In the genomic region with DNA sequence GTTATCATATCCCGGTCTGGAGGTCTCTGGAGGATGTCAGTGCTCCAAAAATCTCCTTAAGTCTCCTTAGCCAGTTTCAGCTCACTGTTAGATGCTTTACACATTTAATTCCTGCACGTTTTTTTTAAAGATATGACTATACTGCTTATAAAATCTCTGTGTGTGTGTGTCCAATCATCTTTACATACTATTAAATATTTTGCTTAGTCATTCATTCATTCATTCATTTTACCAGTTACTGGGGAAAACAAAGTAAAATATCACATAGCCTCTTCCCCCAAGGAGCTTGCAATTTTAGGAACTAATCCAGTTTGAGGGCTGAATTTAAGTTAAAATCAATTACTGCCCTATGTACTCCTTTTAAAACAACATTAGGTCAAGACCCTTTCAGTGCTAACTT, we compare ENCODE assay signal across 21 cellular contexts.
DNase-seq lines count a peak whose midpoint lies in the region; ATAC-seq, FAIRE-seq and TF ChIP-seq lines count a peak whose summit lies in the region.
"Had no signal": no experiment of that assay in that cellular context is flagged by ENCODE, and none has a peak within 500 bp of the region (broad histone marks: within the 10 kb centered on the region; RNA-seq: fewer than 3 reads in every experiment).

No MANE protein-coding gene starts in this region.

- H3K27ac Mint-ChIP-seq in nephron = peak overlapping the region; percentile 51 to 82 (median 55)
- H3K27ac Mint-ChIP-seq: B cell; CD4-positive, alpha-beta T cell; CD8-positive, alpha-beta T cell had no signal

- no peak for FAIRE-seq in HepG2 (lab: Jason Lieb, UNC)
- FAIRE-seq: G401.6, GM12891, GM19239 had no signal

- H3K27me3 ChIP-seq in HepG2 (ENCODE audit: control insufficient read depth in 1 of 2, insufficient read depth in 2 of 2, low read length in 2 of 2) = no peaks in the 10 kb centered on the region
- H3K27me3 ChIP-seq in right lobe of liver = no peaks in the 10 kb centered on the region
- H3K27me3 ChIP-seq in IMR-90 (ENCODE audit: control insufficient read depth, insufficient read depth, low read length) = no peaks in the 10 kb centered on the region
- no peaks in the 10 kb centered on the region for H3K27me3 ChIP-seq in neuronal stem cell (ENCODE audit: control insufficient read depth in 3 of 3, insufficient read depth in 3 of 3, low read depth in 1 of 3, low read length in 3 of 3)
- H3K27me3 ChIP-seq: BLaER1 treated with 17β-estradiol and CSF1 and Interleukin-3, amounts not matched to agents 10 nM and 100 nM had no signal

- no peaks in the 10 kb centered on the region for H3K79me2 ChIP-seq in HepG2 (ENCODE audit: insufficient read depth, low read length)

- H2BK20ac ChIP-seq in IMR-90 (ENCODE audit: low read depth, low read length) = no peak overlapping the region

- no peak overlapping the region for H3K18ac ChIP-seq in IMR-90 (ENCODE audit: low read depth, low read length)
- no peak overlapping the region for H3K18ac ChIP-seq in neuronal stem cell (ENCODE audit: low read length)

- H3K27ac ChIP-seq in HepG2 (ENCODE audit: extremely low read length, insufficient read depth, low read length) = no peak overlapping the region
- H3K27ac ChIP-seq in right lobe of liver = no peak overlapping the region
- no peak overlapping the region for H3K27ac ChIP-seq in IMR-90 (ENCODE audit: insufficient read depth, low read length)
- no peak overlapping the region for H3K27ac ChIP-seq in neuronal stem cell (replicated peaks; ENCODE audit: low read length)
- H3K27ac ChIP-seq: 22Rv1; BLaER1 treated with 17β-estradiol and CSF1 and Interleukin-3, amounts not matched to agents 10 nM and 100 nM; C4-2B had no signal

- H3K27me3 Mint-ChIP-seq in nephron (ENCODE audit: low read depth) = peaks cover 16% of the 10 kb centered on the region
- H3K27me3 Mint-ChIP-seq: B cell; CD4-positive, alpha-beta T cell had no signal

- CTCF ChIA-PET in HepG2 (lab: Yijun Ruan, JAX; ENCODE audit: low intra/inter-chr PET ratio, low total read pairs) = no interaction called here
- CTCF ChIA-PET in IMR-90 (lab: Yijun Ruan, JAX) = no interaction called here

- H4K20me1 ChIP-seq in HepG2 (ENCODE audit: insufficient read depth, low read length) = no peaks in the 10 kb centered on the region
- peaks cover 4% of the 10 kb centered on the region; the same call in 1 of the 2 replicates for H4K20me1 ChIP-seq in IMR-90 (ENCODE audit: insufficient read depth, low read length)
- H4K20me1 ChIP-seq: BLaER1 treated with 17β-estradiol and CSF1 and Interleukin-3, amounts not matched to agents 10 nM and 100 nM had no signal

- no peak overlapping the region for H4K5ac ChIP-seq in IMR-90 (ENCODE audit: low read depth, low read length)

- TF ChIP-seq EP300 in HepG2 (IDR thresholded peaks at IDR 0.05; ENCODE audit: low read depth in 2 of 2, low read length in 2 of 2) (no peak), HepG2 (CRISPR knock-in tag; IDR thresholded peaks at IDR 0.05; ENCODE audit: borderline replicate concordance) (no peak)

- H2AFZ ChIP-seq in HepG2 (ENCODE audit: low read length) = no peak overlapping the region
- no peak overlapping the region for H2AFZ ChIP-seq in IMR-90 (replicated peaks; ENCODE audit: low read length, poor library complexity)
- no peak overlapping the region for H2AFZ ChIP-seq in neuronal stem cell (ENCODE audit: low read length)

- H3K4me1 ChIP-seq in HepG2 (ENCODE audit: insufficient read depth, low read length) = no peaks in the 10 kb centered on the region
- no peaks in the 10 kb centered on the region for H3K4me1 ChIP-seq in right lobe of liver
- H3K4me1 ChIP-seq in IMR-90 (ENCODE audit: control insufficient read depth, insufficient read depth, low read length) = no peaks in the 10 kb centered on the region
- no peaks in the 10 kb centered on the region for H3K4me1 ChIP-seq in neuronal stem cell (ENCODE audit: control insufficient read depth in 2 of 2, insufficient read depth in 1 of 2, low read depth in 1 of 2, low read length in 2 of 2)
- H3K4me1 ChIP-seq: Caco-2 had no signal

- H3K23ac ChIP-seq in IMR-90 (ENCODE audit: low read depth, low read length) = no peak overlapping the region
- no peak overlapping the region for H3K23ac ChIP-seq in neuronal stem cell (ENCODE audit: low read depth, low read length, poor library complexity)

- peaks cover 12% of the 10 kb centered on the region for H3K4me1 Mint-ChIP-seq in nephron
- H3K4me1 Mint-ChIP-seq: B cell had no signal

- no peak overlapping the region for H3K4me3 Mint-ChIP-seq in nephron
- H3K4me3 Mint-ChIP-seq: B cell; CD4-positive, alpha-beta T cell; CD8-positive, alpha-beta T cell had no signal

- H3K4me2 ChIP-seq in HepG2 (ENCODE audit: low read depth, low read length) (no peak overlapping the region), IMR-90 (ENCODE audit: low read depth, low read length) (no peak overlapping the region), neuronal stem cell (ENCODE audit: insufficient read depth, low read length, poor library complexity, severe bottlenecking) (no peak overlapping the region)
- H3K4me2 ChIP-seq: BLaER1 treated with 17β-estradiol and CSF1 and Interleukin-3, amounts not matched to agents 10 nM and 100 nM had no signal

- no peak for TF ChIP-seq POLR2A in HepG2 (IDR thresholded peaks at IDR 0.05; ENCODE audit: insufficient read depth in 1 of 2, low read depth in 2 of 2, low read length in 2 of 2)
- no peak for TF ChIP-seq POLR2A in right lobe of liver (IDR thresholded peaks at IDR 0.05)
- no peak for TF ChIP-seq POLR2A in IMR-90 (IDR thresholded peaks at IDR 0.05; ENCODE audit: low read depth, low read length)

- intact Hi-C loops in HepG2 (cut with micrococcal nuclease; ENCODE audit: unreplicated experiment) = no loop called here
- intact Hi-C loops in right lobe of liver (cut with DNase I) = no loop called here
- intact Hi-C loops in IMR-90 (cut with micrococcal nuclease) = no loop called here

- H2BK5ac ChIP-seq in IMR-90 (ENCODE audit: low read depth, low read length, poor library complexity, severe bottlenecking) = no peak overlapping the region
- H2BK5ac ChIP-seq in neuronal stem cell (ENCODE audit: low read length) = no peak overlapping the region

- POLR2A ChIA-PET in HepG2 (lab: Yijun Ruan, JAX) (no interaction called here), IMR-90 (lab: Charles Lee; ENCODE audit: unreplicated experiment) (no interaction called here)

- dilution Hi-C loops in IMR-90 (cut with HindIII; ENCODE audit: low sequenced_read_pairs, unreplicated experiment) = no loop called here

- H3K36me3 Mint-ChIP-seq in nephron (ENCODE audit: low read depth) = no peaks in the 10 kb centered on the region
- H3K36me3 Mint-ChIP-seq: CD8-positive, alpha-beta T cell had no signal

- DNase-seq in HepG2 (ENCODE audit: low spot score) = no peak
- DNase-seq in right lobe of liver = no peak
- no peak for DNase-seq in IMR-90
- DNase-seq in neuronal stem cell (ENCODE audit: low spot score) = no peak
- no peak for DNase-seq in hippocampal formation (lab: John Stamatoyannopoulos, UW)
- no peak for DNase-seq in activated CD8-positive, alpha-beta memory T cell treated with anti-CD3 and anti-CD28 coated beads, Interleukin-2, amount 50 U/mL, for 4 hours
- DNase-seq: AML-193; Caco-2; Calu3; CD4-positive, alpha-beta T cell; CD8-positive, alpha-beta T cell; DMS79 treated with DMSO at 0.1 percent for 48 hours; GF-D8 had no signal

- no peak overlapping the region for H4K8ac ChIP-seq in IMR-90 (ENCODE audit: low read depth in 2 of 2, low read length in 2 of 2)
- no peak overlapping the region for H4K8ac ChIP-seq in neuronal stem cell (ENCODE audit: low read depth, low read length)

- no peak overlapping the region for H3K56ac ChIP-seq in IMR-90 (ENCODE audit: extremely low read depth, insufficient read depth, low read length)

- TF ChIP-seq RAD21 in HepG2 (CRISPR knock-in tag; IDR thresholded peaks at IDR 0.05) (no peak), IMR-90 (IDR thresholded peaks at IDR 0.05; ENCODE audit: low read length) (no peak)

- H2BK120ac ChIP-seq in IMR-90 (ENCODE audit: low read depth, low read length) (no peak overlapping the region), neuronal stem cell (ENCODE audit: low read depth, low read length) (no peak overlapping the region)

- no peak overlapping the region for H3K4ac ChIP-seq in IMR-90 (ENCODE audit: low read depth, low read length)
- no peak overlapping the region for H3K4ac ChIP-seq in neuronal stem cell (ENCODE audit: low read length)

- H2BK15ac ChIP-seq in IMR-90 (ENCODE audit: low read depth, low read length) (no peak overlapping the region), neuronal stem cell (ENCODE audit: low read length) (no peak overlapping the region)

- H3K9me1 ChIP-seq in IMR-90 (ENCODE audit: insufficient read depth, low read length) = peaks cover 9% of the 10 kb centered on the region; the same call in 1 of the 2 replicates

- no peaks in the 10 kb centered on the region for H3K36me3 ChIP-seq in HepG2 (replicated peaks in 1 of 2; ENCODE audit: control insufficient read depth in 1 of 2, insufficient read depth in 2 of 2, low read length in 2 of 2)
- H3K36me3 ChIP-seq in right lobe of liver = no peaks in the 10 kb centered on the region
- peaks cover 7% of the 10 kb centered on the region for H3K36me3 ChIP-seq in IMR-90 (ENCODE audit: control insufficient read depth, insufficient read depth, low read length)
- peaks cover 0 to 69% of the 10 kb centered on the region in 2 donors for H3K36me3 ChIP-seq in neuronal stem cell (replicated peaks in 1 of 2; ENCODE audit: control insufficient read depth in 2 of 2, insufficient read depth in 2 of 2, low read length in 2 of 2)
- H3K36me3 ChIP-seq: BLaER1 treated with 17β-estradiol and CSF1 and Interleukin-3, amounts not matched to agents 10 nM and 100 nM had no signal

- no peak overlapping the region for H2AK9ac ChIP-seq in IMR-90 (replicated peaks; ENCODE audit: low read depth, low read length, poor library complexity)

- in situ Hi-C loops in HepG2 (cut with HindIII; ENCODE audit: extremely low pct_ligation_motif_present, low pct_unique_long_range_greater_than_20kb) (no loop called here), IMR-90 (cut with MboI; ENCODE audit: low sequenced_read_pairs) (no loop called here)

- H4K91ac ChIP-seq in IMR-90 (ENCODE audit: insufficient read depth, low read depth, low read length) (no peak overlapping the region), neuronal stem cell (ENCODE audit: low read depth, low read length, poor library complexity) (no peak overlapping the region)

- H2BK12ac ChIP-seq in neuronal stem cell (ENCODE audit: low read length) = no peak overlapping the region

- ATAC-seq in HepG2 = no peak
- no peak for ATAC-seq in right lobe of liver
- ATAC-seq in IMR-90 (ENCODE audit: low read depth) = no peak
- ATAC-seq: CD8-positive, alpha-beta T cell had no signal

- H3K14ac ChIP-seq in IMR-90 (replicated peaks; ENCODE audit: low read depth, low read length) (no peak overlapping the region), neuronal stem cell (ENCODE audit: low read length) (no peak overlapping the region)

- WGBS in HepG2 (ENCODE audit: low lambda C conversion rate) = 7% methylated on average over 2 of the region's 2 CpGs
- 73% methylated on average over 2 of the region's 2 CpGs for WGBS in right lobe of liver (ENCODE audit: insufficient coverage, low coverage, low lambda C conversion rate, missing lambda C conversion rate)
- no CpG with 5 or more reads among the region's 2 CpGs for WGBS in IMR-90 (ENCODE audit: extremely low coverage in 2 of 2, insufficient read length in 1 of 2), 2 experiments
- no CpG with 5 or more reads among the region's 2 CpGs for WGBS in neuronal stem cell (ENCODE audit: extremely low coverage in 2 of 2, insufficient read length in 2 of 2, insufficient replicate concordance in 1 of 2), 2 donors

- no peak overlapping the region for H3K4me3 ChIP-seq in HepG2 (replicated peaks in 1 of 3; ENCODE audit: insufficient read depth in 1 of 3, low read depth in 2 of 3, low read length in 3 of 3)
- no peak overlapping the region for H3K4me3 ChIP-seq in right lobe of liver
- H3K4me3 ChIP-seq in IMR-90 (ENCODE audit: insufficient read depth, low read depth, low read length) = no peak overlapping the region
- H3K4me3 ChIP-seq in neuronal stem cell (ENCODE audit: low read length in 2 of 2) = no peak overlapping the region
- H3K4me3 ChIP-seq: BLaER1 treated with 17β-estradiol and CSF1 and Interleukin-3, amounts not matched to agents 10 nM and 100 nM had no signal

- H2AK5ac ChIP-seq in IMR-90 (ENCODE audit: low read depth, low read length) (no peak overlapping the region), neuronal stem cell (ENCODE audit: low read depth, low read length) (no peak overlapping the region)

- BruUV-seq in HepG2 (replicated peaks; lab: Mats Ljungman, UMichigan) (no TSS peak), IMR-90 (replicated peaks; lab: Mats Ljungman, UMichigan) (no TSS peak)

- H3K79me1 ChIP-seq in IMR-90 (ENCODE audit: low read depth in 1 of 2, low read length in 2 of 2) = peaks cover 3 to 32% of the 10 kb centered on the region in 2 experiments; a peak in 3 of 4 replicates
- H3K79me1 ChIP-seq in neuronal stem cell (ENCODE audit: low read depth, low read length) = no peaks in the 10 kb centered on the region

- no peaks in the 10 kb centered on the region for H3K9me3 Mint-ChIP-seq in nephron
- H3K9me3 Mint-ChIP-seq: CD4-positive, alpha-beta T cell had no signal

- no peak overlapping the region for H3K9ac ChIP-seq in HepG2 (ENCODE audit: insufficient read depth, low read depth, low read length)
- H3K9ac ChIP-seq in IMR-90 (ENCODE audit: low read depth, low read length) = no peak overlapping the region
- no peak overlapping the region for H3K9ac ChIP-seq in neuronal stem cell (ENCODE audit: low read depth, low read length, poor library complexity)
- H3K9ac ChIP-seq: BLaER1 treated with 17β-estradiol and CSF1 and Interleukin-3, amounts not matched to agents 10 nM and 100 nM had no signal

- TF ChIP-seq CTCF in HepG2 (CRISPR knock-in tag; IDR thresholded peaks at IDR 0.05) (no peak), right lobe of liver (IDR thresholded peaks at IDR 0.05) (no peak), IMR-90 (conservative IDR thresholded peaks at IDR 0.05; ENCODE audit: low read depth, low read length) (no peak), nephron (IDR thresholded peaks at IDR 0.05; ENCODE audit: unreplicated experiment in 3 of 3) (no peak)

- H3K9me3 ChIP-seq in HepG2 (ENCODE audit: low read length) (peaks cover 31% of the 10 kb centered on the region), right lobe of liver (no peaks in the 10 kb centered on the region), IMR-90 (ENCODE audit: control insufficient read depth, insufficient read depth, low read length) (no peaks in the 10 kb centered on the region), neuronal stem cell (replicated peaks in 1 of 2; ENCODE audit: control insufficient read depth in 2 of 2, insufficient read depth in 1 of 2, low read depth in 1 of 2, low read length in 2 of 2) (peaks cover 0 to 5% of the 10 kb centered on the region in 2 donors)
- H3K9me3 ChIP-seq: BLaER1 treated with 17β-estradiol and CSF1 and Interleukin-3, amounts not matched to agents 10 nM and 100 nM; Caco-2 had no signal
